ENCODE assay signal across 13 cellular contexts in genomic region chr17:8894189-8894611, GRCh38. TPM values are rescaled to one million over a fixed set of nuclear protein-coding genes. Genes with fewer than 3 reads are reported as not detected.
DNase-seq lines count a peak whose midpoint lies in the region; ATAC-seq, FAIRE-seq and TF ChIP-seq lines count a peak whose summit lies in the region.
"Had no signal": no experiment of that assay in that cellular context is flagged by ENCODE, and none has a peak within 500 bp of the region (broad histone marks: within the 10 kb centered on the region; RNA-seq: fewer than 3 reads in every experiment).

No MANE protein-coding gene starts in this region.

- intact Hi-C loops in natural killer cell (cut with micrococcal nuclease) = no loop called here

- H3K4me3 Mint-ChIP-seq in natural killer cell treated with Interleukin-12 subunit alpha and Interleukin-12 subunit beta and Interleukin-15 and Interleukin-18, amount 100 ng/mL, for 72 hours = no peak overlapping the region
- H3K4me3 Mint-ChIP-seq in natural killer cell = no peak overlapping the region
- no peak overlapping the region for H3K4me3 Mint-ChIP-seq in central memory CD8-positive, alpha-beta T cell
- H3K4me3 Mint-ChIP-seq: activated B cell treated with CpG ODN at 0.5 μM for 24 hours had no signal

- DNase-seq in natural killer cell treated with Interleukin-12 subunit alpha and Interleukin-12 subunit beta and Interleukin-15 and Interleukin-18, amount 100 ng/mL, for 72 hours (ENCODE audit: low spot score) = peak; percentile 25
- no peak for DNase-seq in natural killer cell
- DNase-seq in central memory CD8-positive, alpha-beta T cell (ENCODE audit: low spot score in 2 of 2) = no peak
- peak; percentile 69 for DNase-seq in mesenteric fat pad (ENCODE audit: low spot score)
- DNase-seq in T-helper 1 cell = no peak
- no peak for DNase-seq in GM12892 (ENCODE audit: insufficient read length)
- no peak for DNase-seq in NCI-H510A treated with DMSO at 0.1 percent for 48 hours (lab: John Stamatoyannopoulos, UW)
- DNase-seq: activated B cell treated with CpG ODN at 0.5 μM for 24 hours, DMS79 treated with DMSO at 0.1 percent for 48 hours, uterus had no signal

- TF ChIP-seq CTCF in natural killer cell (IDR thresholded peaks at IDR 0.05) = no peak

- no peak for ATAC-seq in natural killer cell treated with Interleukin-12 subunit alpha and Interleukin-12 subunit beta and Interleukin-15 and Interleukin-18, amount 100 ng/mL, for 72 hours
- ATAC-seq in natural killer cell = no peak
- ATAC-seq in central memory CD8-positive, alpha-beta T cell (replicated peaks; ENCODE audit: extremely low read depth, poor library complexity, severe bottlenecking) = no peak
- no peak for ATAC-seq in GM18502 (IDR thresholded peaks at IDR 0.05; ENCODE audit: poor library complexity, unreplicated experiment)

- TF ChIP-seq POLR2A in GM12892 (IDR thresholded peaks at IDR 0.05; ENCODE audit: low read depth, low read length) = no peak

- no peak for FAIRE-seq in GM12892 (lab: Jason Lieb, UNC)
- FAIRE-seq: bronchial epithelial cell had no signal

- peaks cover 59 to 62% of the 10 kb centered on the region in 2 donors for H3K4me1 Mint-ChIP-seq in natural killer cell treated with Interleukin-12 subunit alpha and Interleukin-12 subunit beta and Interleukin-15 and Interleukin-18, amount 100 ng/mL, for 72 hours (ENCODE audit: low read depth in 2 of 2)
- H3K4me1 Mint-ChIP-seq in natural killer cell = peaks cover 52 to 56% of the 10 kb centered on the region in 2 donors
- H3K4me1 Mint-ChIP-seq in central memory CD8-positive, alpha-beta T cell = peaks cover 62% of the 10 kb centered on the region

- H3K9me3 Mint-ChIP-seq in natural killer cell treated with Interleukin-12 subunit alpha and Interleukin-12 subunit beta and Interleukin-15 and Interleukin-18, amount 100 ng/mL, for 72 hours = no peaks in the 10 kb centered on the region
- H3K9me3 Mint-ChIP-seq in natural killer cell = no peaks in the 10 kb centered on the region
- H3K9me3 Mint-ChIP-seq in central memory CD8-positive, alpha-beta T cell = no peaks in the 10 kb centered on the region
- H3K9me3 Mint-ChIP-seq: activated B cell treated with CpG ODN at 0.5 μM for 24 hours had no signal

- H3K36me3 Mint-ChIP-seq in natural killer cell treated with Interleukin-12 subunit alpha and Interleukin-12 subunit beta and Interleukin-15 and Interleukin-18, amount 100 ng/mL, for 72 hours = peaks cover 21% of the 10 kb centered on the region
- peaks cover 19% of the 10 kb centered on the region for H3K36me3 Mint-ChIP-seq in natural killer cell
- H3K36me3 Mint-ChIP-seq in central memory CD8-positive, alpha-beta T cell (ENCODE audit: insufficient read depth) = peaks cover 51% of the 10 kb centered on the region

- no peaks in the 10 kb centered on the region for H3K27me3 Mint-ChIP-seq in natural killer cell treated with Interleukin-12 subunit alpha and Interleukin-12 subunit beta and Interleukin-15 and Interleukin-18, amount 100 ng/mL, for 72 hours
- no peaks in the 10 kb centered on the region for H3K27me3 Mint-ChIP-seq in natural killer cell (ENCODE audit: low read depth in 2 of 2)
- no peaks in the 10 kb centered on the region for H3K27me3 Mint-ChIP-seq in central memory CD8-positive, alpha-beta T cell
- H3K27me3 Mint-ChIP-seq: activated B cell treated with CpG ODN at 0.5 μM for 24 hours had no signal

- H3K27ac Mint-ChIP-seq in natural killer cell treated with Interleukin-12 subunit alpha and Interleukin-12 subunit beta and Interleukin-15 and Interleukin-18, amount 100 ng/mL, for 72 hours = peak overlapping the region; percentile 74 to 95
- H3K27ac Mint-ChIP-seq in natural killer cell = peak overlapping the region in 1 of 2 donors; percentile 84
- peak overlapping the region; percentile 75 for H3K27ac Mint-ChIP-seq in central memory CD8-positive, alpha-beta T cell (ENCODE audit: low read depth)

RNA-seq across cellular contexts. Expression of gene PIK3R6, which starts 26.7 kb away (rescaled TPM):
- total RNA-seq in natural killer cell treated with Interleukin-12 subunit alpha and Interleukin-12 subunit beta and Interleukin-15 and Interleukin-18, amount 100 ng/mL, for 72 hours = 1 to 10 TPM in 1 of 2 donors, under 1 TPM in 1; 0.81 to 6.2 TPM
- total RNA-seq in natural killer cell = 1 to 10 TPM in 2 of 3 donors, under 1 TPM in 1; 0.84 to 6.3 (median 1.4) TPM
- 1.6 TPM for total RNA-seq in mesenteric fat pad
- 81.7 TPM for polyA plus RNA-seq in GM12892 (2012; ENCODE audit: missing spikeins)
- total RNA-seq: bronchial epithelial cell, endothelial cell of umbilical vein had no signal
- polyA plus RNA-seq: endothelial cell of umbilical vein had no signal

Comparison
In these comparisons a context has a peak if more than half of its experiments do, and no peak if none do; other contexts are left out.
1. DNase-seq: peak in natural killer cell treated with Interleukin-12 subunit alpha and Interleukin-12 subunit beta and Interleukin-15 and Interleukin-18, amount 100 ng/mL, for 72 hours (single experiment) and mesenteric fat pad (single experiment); none in natural killer cell (single experiment), central memory CD8-positive, alpha-beta T cell (0 of 2), T-helper 1 cell (0 of 5), GM12892 (single experiment) and NCI-H510A treated with DMSO at 0.1 percent for 48 hours (single experiment).